ENCODE assay signal across 14 cellular contexts in the genomic region with DNA sequence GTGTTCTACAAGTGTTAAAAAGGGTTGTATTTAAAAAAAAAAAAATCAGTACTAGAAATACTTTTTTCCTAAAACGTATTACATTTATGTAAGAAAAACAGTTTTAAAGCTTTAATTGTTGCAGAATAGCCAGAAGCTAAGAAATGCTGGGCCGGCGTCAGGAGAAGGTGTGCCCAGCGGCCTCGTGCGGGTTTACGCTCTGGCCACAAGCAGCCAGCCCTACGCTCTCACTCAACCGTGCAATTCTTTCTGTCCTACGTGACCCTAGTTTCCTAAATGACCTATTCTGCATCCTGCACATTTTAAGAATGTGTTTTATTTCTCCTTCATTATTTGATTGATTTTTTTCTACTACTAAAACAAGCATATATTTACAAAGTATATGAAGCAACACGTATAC.
DNase-seq lines count a peak whose midpoint lies in the region; ATAC-seq and TF ChIP-seq lines count a peak whose summit lies in the region.
"Had no signal": no experiment of that assay in that cellular context is flagged by ENCODE, and none has a peak within 500 bp of the region (broad histone marks: within the 10 kb centered on the region; RNA-seq: fewer than 3 reads in every experiment).

No MANE protein-coding gene starts in this region.

- no peaks in the 10 kb centered on the region for H3K9me2 ChIP-seq in Karpas-422 (replicated peaks; ENCODE audit: insufficient read depth, low read length)

- POLR2A ChIA-PET in activated CD4-positive, alpha-beta T cell treated with anti-CD3 and anti-CD28 coated beads for 36 hours (lab: Charles Lee) = interaction anchor here (0.6 kb wide), 1 partner anchor 203 kb away, joined by 3 read pairs; no protein-coding TSS in a partner anchor

- intact Hi-C loops in activated CD4-positive, alpha-beta T cell treated with anti-CD3 and anti-CD28 coated beads for 36 hours (cut with DNase I, micrococcal nuclease) = loop anchor here in 1 of 2 experiments (5.0 kb wide), 2 partner anchors 94 to 736 kb away; no protein-coding TSS in a partner anchor
- intact Hi-C loops in mammary epithelial cell (cut with micrococcal nuclease) = loop anchor here (2.0 kb wide), 1 partner anchor 13 kb away; no protein-coding TSS in a partner anchor

- peaks cover 91% of the 10 kb centered on the region for H3K4me1 Mint-ChIP-seq in activated CD4-positive, alpha-beta T cell treated with anti-CD3 and anti-CD28 coated beads for 36 hours

- no peak for DNase-seq in activated CD4-positive, alpha-beta T cell treated with anti-CD3 and anti-CD28 coated beads for 36 hours
- DNase-seq in activated CD4-positive, alpha-beta T cell treated with anti-CD3 and anti-CD28 coated beads, Interleukin-2, amount 50 U/mL, for 4 hours = no peak
- DNase-seq in Karpas-422 (no peak), mammary epithelial cell (no peak), renal cortical epithelial cell (ENCODE audit: low read depth) (peak; percentile 77), NCI-H524 (lab: John Stamatoyannopoulos, UW) (no peak), caudate nucleus (lab: John Stamatoyannopoulos, UW) (no peak)
- no peak for DNase-seq in effector memory CD4-positive, alpha-beta T cell
- DNase-seq: KG1, NCI-H187, NCI-H774, SHP77 had no signal

- H3K36me3 Mint-ChIP-seq in activated CD4-positive, alpha-beta T cell treated with anti-CD3 and anti-CD28 coated beads for 36 hours (ENCODE audit: low read depth) = peaks cover 16% of the 10 kb centered on the region

- no TSS peak for BruUV-seq in mammary epithelial cell (replicated peaks; lab: Mats Ljungman, UMichigan)

- WGBS in mammary epithelial cell (ENCODE audit: low coverage, missing lambda C conversion rate) = 62% methylated on average over 11 of the region's 11 CpGs

- H2AFZ ChIP-seq in Karpas-422 (ENCODE audit: low read length) = no peak overlapping the region
- no peak overlapping the region for H2AFZ ChIP-seq in mammary epithelial cell (ENCODE audit: low read depth, low read length)

- H3K4me3 Mint-ChIP-seq in activated CD4-positive, alpha-beta T cell treated with anti-CD3 and anti-CD28 coated beads for 36 hours = no peak overlapping the region

- H3K27ac Mint-ChIP-seq in activated CD4-positive, alpha-beta T cell treated with anti-CD3 and anti-CD28 coated beads for 36 hours = peak overlapping the region; percentile 96

- H3K36me3 ChIP-seq in Karpas-422 (ENCODE audit: insufficient read depth, low read length) = 0 out of 2 replicates have a peak, but pooled peaks cover 2% of the 10 kb centered on the region
- no peaks in the 10 kb centered on the region for H3K36me3 ChIP-seq in mammary epithelial cell (ENCODE audit: insufficient read depth, low read length)
- H3K36me3 ChIP-seq in effector memory CD4-positive, alpha-beta T cell (ENCODE audit: control insufficient read depth, insufficient read depth, low read length) = peaks cover 4% of the 10 kb centered on the region
- H3K36me3 ChIP-seq: cardiac muscle cell, lower lobe of right lung had no signal

- dilution Hi-C loops in mammary epithelial cell (cut with HindIII; ENCODE audit: low sequenced_read_pairs) = no loop called here

- H3K4me1 ChIP-seq in Karpas-422 (ENCODE audit: low read length) (peaks cover 69% of the 10 kb centered on the region), mammary epithelial cell (ENCODE audit: insufficient read depth, low read length) (peaks cover 49% of the 10 kb centered on the region)
- H3K4me1 ChIP-seq in effector memory CD4-positive, alpha-beta T cell (ENCODE audit: control insufficient read depth, insufficient read depth, low read length, poor library complexity, severe bottlenecking) = peaks cover 50% of the 10 kb centered on the region

- no peaks in the 10 kb centered on the region for H3K9me3 ChIP-seq in Karpas-422 (ENCODE audit: low read length)
- H3K9me3 ChIP-seq in mammary epithelial cell (replicated peaks; ENCODE audit: insufficient read depth, low read length) = no peaks in the 10 kb centered on the region
- H3K9me3 ChIP-seq in effector memory CD4-positive, alpha-beta T cell (ENCODE audit: control insufficient read depth, low read length) = no peaks in the 10 kb centered on the region
- H3K9me3 ChIP-seq: lower lobe of right lung had no signal

- CTCF ChIA-PET in activated CD4-positive, alpha-beta T cell treated with anti-CD3 and anti-CD28 coated beads for 36 hours (lab: Charles Lee) = interaction anchor here (0.5 to 2.8 kb wide), 8 partner anchors 17 to 753 kb away, joined by 3 to 16 read pairs (median 3); no protein-coding TSS in a partner anchor
- CTCF ChIA-PET in mammary epithelial cell (lab: Charles Lee; ENCODE audit: low non-redundant PET) = no interaction called here

- H4K20me1 ChIP-seq in Karpas-422 (ENCODE audit: insufficient read depth, low read depth, low read length) (no peaks in the 10 kb centered on the region), mammary epithelial cell (ENCODE audit: insufficient read depth, low read length) (no peaks in the 10 kb centered on the region)

- H3K79me2 ChIP-seq in Karpas-422 (ENCODE audit: low read length) (peaks cover 97% of the 10 kb centered on the region), mammary epithelial cell (ENCODE audit: insufficient read depth, low read length) (peaks cover 59% of the 10 kb centered on the region)

- in situ Hi-C loops in mammary epithelial cell (cut with MboI; ENCODE audit: low sequenced_read_pairs in 2 of 2) = no loop called here

- H3K4me3 ChIP-seq in Karpas-422 (ENCODE audit: low read length) (no peak overlapping the region), mammary epithelial cell (replicated peaks in 1 of 3; ENCODE audit: insufficient read depth in 1 of 3, low read depth in 2 of 3, low read length in 3 of 3) (no peak overlapping the region)
- H3K4me3 ChIP-seq in effector memory CD4-positive, alpha-beta T cell (ENCODE audit: insufficient read depth, low read depth, low read length, poor library complexity, severe bottlenecking) = no peak overlapping the region
- H3K4me3 ChIP-seq: cardiac muscle cell, lower lobe of right lung had no signal

- no peaks in the 10 kb centered on the region for H3K9me3 Mint-ChIP-seq in activated CD4-positive, alpha-beta T cell treated with anti-CD3 and anti-CD28 coated beads for 36 hours (ENCODE audit: low read depth)

- H3K4me2 ChIP-seq in Karpas-422 (ENCODE audit: low read depth, low read length, poor library complexity, severe bottlenecking) = peak overlapping the region; percentile 17
- H3K4me2 ChIP-seq in mammary epithelial cell (ENCODE audit: insufficient read depth, low read depth, low read length) = peak overlapping the region; percentile 54

- no peaks in the 10 kb centered on the region for H3K27me3 Mint-ChIP-seq in activated CD4-positive, alpha-beta T cell treated with anti-CD3 and anti-CD28 coated beads for 36 hours

- no peak for TF ChIP-seq CTCF in mammary epithelial cell (conservative IDR thresholded peaks at IDR 0.05 in 1 of 2, IDR thresholded peaks at IDR 0.05 in 1 of 2; ENCODE audit: extremely low read depth in 1 of 2, insufficient read depth in 1 of 2, low read depth in 1 of 2, low read length in 2 of 2)

- ATAC-seq in activated CD4-positive, alpha-beta T cell treated with anti-CD3 and anti-CD28 coated beads for 36 hours = no peak

- no peak overlapping the region for H3K9ac ChIP-seq in Karpas-422 (ENCODE audit: low read length)
- H3K9ac ChIP-seq in mammary epithelial cell (ENCODE audit: insufficient read depth, low read length) = no peak overlapping the region

- no peak overlapping the region for H3K27ac ChIP-seq in Karpas-422 (ENCODE audit: low read length)
- no peak overlapping the region for H3K27ac ChIP-seq in mammary epithelial cell (ENCODE audit: insufficient read depth, low read depth, low read length)
- H3K27ac ChIP-seq in effector memory CD4-positive, alpha-beta T cell (ENCODE audit: insufficient read depth, low read length, poor library complexity, severe bottlenecking) = no peak overlapping the region
- no peak overlapping the region for H3K27ac ChIP-seq in caudate nucleus (ENCODE audit: low read depth, low read length)
- H3K27ac ChIP-seq: cardiac muscle cell had no signal

- H3K27me3 ChIP-seq in Karpas-422 (ENCODE audit: low read length) = no peaks in the 10 kb centered on the region
- no peaks in the 10 kb centered on the region for H3K27me3 ChIP-seq in mammary epithelial cell (ENCODE audit: insufficient read depth, low read length)
- no peaks in the 10 kb centered on the region for H3K27me3 ChIP-seq in effector memory CD4-positive, alpha-beta T cell (replicated peaks; ENCODE audit: control insufficient read depth, insufficient read depth, low read length, poor library complexity, severe bottlenecking)
- H3K27me3 ChIP-seq: cardiac muscle cell had no signal
